ENCODE assay signal across 1 cellular context in the genomic region with DNA sequence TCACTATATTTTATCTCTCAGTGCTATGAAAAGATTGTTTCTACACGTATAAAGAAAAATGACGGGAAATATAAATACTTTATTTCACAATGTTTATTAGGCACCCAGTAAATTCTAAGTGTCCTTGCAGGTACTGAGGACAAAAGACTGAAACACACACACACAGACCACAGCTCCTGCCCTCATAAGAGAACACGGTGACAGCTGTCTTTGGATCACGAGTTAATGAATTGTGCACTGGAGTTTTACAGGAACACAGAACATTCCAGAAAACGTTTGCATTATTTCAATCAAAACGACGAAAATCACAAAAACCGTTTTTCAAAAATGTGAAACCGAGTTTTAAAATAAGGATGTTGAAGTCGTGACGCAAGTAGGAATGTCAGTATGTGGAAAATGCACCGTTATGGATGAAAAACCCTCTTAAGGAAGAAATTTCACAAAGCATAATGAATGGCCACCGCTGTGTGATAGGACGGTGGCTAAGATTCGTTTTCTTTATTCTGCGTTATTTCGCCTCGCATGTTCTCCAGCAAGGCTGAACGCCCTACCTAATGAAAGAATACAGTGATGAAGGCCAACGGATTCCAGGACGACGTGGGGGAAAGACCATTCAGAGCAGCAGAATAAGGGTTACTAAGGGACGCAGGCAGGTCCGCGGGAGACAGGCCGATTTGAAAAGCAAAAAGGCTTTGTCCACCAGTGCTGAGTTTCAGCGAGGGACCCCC.
TF ChIP-seq lines count a peak whose summit lies in the region.

No MANE protein-coding gene starts in this region.

TF ChIP-seq in GM12878, 131 proteins besides CTCF, POLR2A, EP300 and RAD21:
- TF ChIP-seq NR2F1 (conservative IDR thresholded peaks at IDR 0.05) (0 out of 2 replicates have a peak, but pooled peaks have one; percentile 4), ZNF274 (IDR thresholded peaks at IDR 0.05; ENCODE audit: insufficient read depth, insufficient read length) (no peak), SUPT20H (IDR thresholded peaks at IDR 0.05; ENCODE audit: borderline replicate concordance, control insufficient read depth, low read depth, low read length) (no peak), RFX5 (IDR thresholded peaks at IDR 0.05; ENCODE audit: low read depth, low read length) (peak; percentile 65; the same call in 1 of the 2 replicates)
- TF ChIP-seq, protein P1, sequence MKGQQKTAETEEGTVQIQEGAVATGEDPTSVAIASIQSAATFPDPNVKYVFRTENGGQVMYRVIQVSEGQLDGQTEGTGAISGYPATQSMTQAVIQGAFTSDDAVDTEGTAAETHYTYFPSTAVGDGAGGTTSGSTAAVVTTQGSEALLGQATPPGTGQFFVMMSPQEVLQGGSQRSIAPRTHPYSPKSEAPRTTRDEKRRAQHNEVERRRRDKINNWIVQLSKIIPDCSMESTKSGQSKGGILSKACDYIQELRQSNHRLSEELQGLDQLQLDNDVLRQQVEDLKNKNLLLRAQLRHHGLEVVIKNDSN (IDR thresholded peaks at IDR 0.05; ENCODE audit: borderline replicate concordance, extremely low read length, insufficient read depth, low read depth, low read length): no peak
- TF ChIP-seq, protein P2, sequence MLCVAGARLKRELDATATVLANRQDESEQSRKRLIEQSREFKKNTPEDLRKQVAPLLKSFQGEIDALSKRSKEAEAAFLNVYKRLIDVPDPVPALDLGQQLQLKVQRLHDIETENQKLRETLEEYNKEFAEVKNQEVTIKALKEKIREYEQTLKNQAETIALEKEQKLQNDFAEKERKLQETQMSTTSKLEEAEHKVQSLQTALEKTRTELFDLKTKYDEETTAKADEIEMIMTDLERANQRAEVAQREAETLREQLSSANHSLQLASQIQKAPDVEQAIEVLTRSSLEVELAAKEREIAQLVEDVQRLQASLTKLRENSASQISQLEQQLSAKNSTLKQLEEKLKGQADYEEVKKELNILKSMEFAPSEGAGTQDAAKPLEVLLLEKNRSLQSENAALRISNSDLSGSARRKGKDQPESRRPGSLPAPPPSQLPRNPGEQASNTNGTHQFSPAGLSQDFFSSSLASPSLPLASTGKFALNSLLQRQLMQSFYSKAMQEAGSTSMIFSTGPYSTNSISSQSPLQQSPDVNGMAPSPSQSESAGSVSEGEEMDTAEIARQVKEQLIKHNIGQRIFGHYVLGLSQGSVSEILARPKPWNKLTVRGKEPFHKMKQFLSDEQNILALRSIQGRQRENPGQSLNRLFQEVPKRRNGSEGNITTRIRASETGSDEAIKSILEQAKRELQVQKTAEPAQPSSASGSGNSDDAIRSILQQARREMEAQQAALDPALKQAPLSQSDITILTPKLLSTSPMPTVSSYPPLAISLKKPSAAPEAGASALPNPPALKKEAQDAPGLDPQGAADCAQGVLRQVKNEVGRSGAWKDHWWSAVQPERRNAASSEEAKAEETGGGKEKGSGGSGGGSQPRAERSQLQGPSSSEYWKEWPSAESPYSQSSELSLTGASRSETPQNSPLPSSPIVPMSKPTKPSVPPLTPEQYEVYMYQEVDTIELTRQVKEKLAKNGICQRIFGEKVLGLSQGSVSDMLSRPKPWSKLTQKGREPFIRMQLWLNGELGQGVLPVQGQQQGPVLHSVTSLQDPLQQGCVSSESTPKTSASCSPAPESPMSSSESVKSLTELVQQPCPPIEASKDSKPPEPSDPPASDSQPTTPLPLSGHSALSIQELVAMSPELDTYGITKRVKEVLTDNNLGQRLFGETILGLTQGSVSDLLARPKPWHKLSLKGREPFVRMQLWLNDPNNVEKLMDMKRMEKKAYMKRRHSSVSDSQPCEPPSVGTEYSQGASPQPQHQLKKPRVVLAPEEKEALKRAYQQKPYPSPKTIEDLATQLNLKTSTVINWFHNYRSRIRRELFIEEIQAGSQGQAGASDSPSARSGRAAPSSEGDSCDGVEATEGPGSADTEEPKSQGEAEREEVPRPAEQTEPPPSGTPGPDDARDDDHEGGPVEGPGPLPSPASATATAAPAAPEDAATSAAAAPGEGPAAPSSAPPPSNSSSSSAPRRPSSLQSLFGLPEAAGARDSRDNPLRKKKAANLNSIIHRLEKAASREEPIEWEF (IDR thresholded peaks at IDR 0.05; ENCODE audit: insufficient replicate concordance, low read depth, low read length): no peak
